18 cellular contexts compared by ENCODE assay signal in genomic region chr2:69166812-69167468, GRCh38.
DNase-seq lines count a peak whose midpoint lies in the region; ATAC-seq and TF ChIP-seq lines count a peak whose summit lies in the region.
"Had no signal": no experiment of that assay in that cellular context is flagged by ENCODE, and none has a peak within 500 bp of the region (broad histone marks: within the 10 kb centered on the region; RNA-seq: fewer than 3 reads in every experiment).

No MANE protein-coding gene starts in this region.

- H4K8ac ChIP-seq in mesenchymal stem cell (ENCODE audit: low read length) = peak overlapping the region; percentile 67

- H3K4me3 Mint-ChIP-seq in WTC11 = no peak overlapping the region
- no peak overlapping the region for H3K4me3 Mint-ChIP-seq in activated naive CD4-positive, alpha-beta T cell treated with anti-CD3 and anti-CD28 coated beads for 36 hours
- H3K4me3 Mint-ChIP-seq: activated CD4-positive, alpha-beta memory T cell treated with anti-CD3 and anti-CD28 coated beads for 36 hours; activated naive CD8-positive, alpha-beta T cell treated with anti-CD3 and anti-CD28 coated beads, Interleukin-2, amount 10 ng/mL, durations not matched to agents 7 days and 5 days; activated T-cell treated with anti-CD3 and anti-CD28 coated beads, Interleukin-2, amount 50 U/mL, for 24 hours; HFFc6; naive B cell had no signal

- H3K4me1 Mint-ChIP-seq in WTC11 = peaks cover 27% of the 10 kb centered on the region
- H3K4me1 Mint-ChIP-seq in activated naive CD4-positive, alpha-beta T cell treated with anti-CD3 and anti-CD28 coated beads for 36 hours (ENCODE audit: low read depth) = no peaks in the 10 kb centered on the region
- H3K4me1 Mint-ChIP-seq: activated naive CD8-positive, alpha-beta T cell treated with anti-CD3 and anti-CD28 coated beads, Interleukin-2, amount 10 ng/mL, durations not matched to agents 7 days and 5 days had no signal

- H3K27ac ChIP-seq in mesenchymal stem cell (ENCODE audit: low read length, poor library complexity, severe bottlenecking) = no peak overlapping the region
- H3K27ac ChIP-seq in WERI-Rb-1 = no peak overlapping the region
- H3K27ac ChIP-seq: hepatocyte had no signal

- DNase-seq in AG10803 (ENCODE audit: low read depth) (peak; percentile 25), NB4 (ENCODE audit: low read depth) (peak; percentile 46), WTC11 (ENCODE audit: low spot score) (no peak), mesenchymal stem cell (no peak), ureter (ENCODE audit: low spot score) (no peak), WERI-Rb-1 (no peak)
- no peak for DNase-seq in activated naive CD4-positive, alpha-beta T cell (lab: John Stamatoyannopoulos, UW)
- no peak for DNase-seq in activated naive CD4-positive, alpha-beta T cell treated with anti-CD3 and anti-CD28 coated beads for 36 hours
- DNase-seq: activated CD4-positive, alpha-beta memory T cell treated with anti-CD3 and anti-CD28 coated beads for 36 hours; activated naive CD8-positive, alpha-beta T cell treated with anti-CD3 and anti-CD28 coated beads, Interleukin-2, amount 10 ng/mL, durations not matched to agents 7 days and 5 days; activated T-cell treated with anti-CD3 and anti-CD28 coated beads, Interleukin-2, amount 50 U/mL, for 24 hours; effector CD8-positive, alpha-beta T cell; HFFc6; naive B cell; PC-3; stimulated activated naive CD4-positive, alpha-beta T cell treated with Interleukin-2 at 50 U/mL for 16 hours had no signal

- no peak overlapping the region for H3K4me2 ChIP-seq in mesenchymal stem cell (ENCODE audit: low read length, poor library complexity, severe bottlenecking)
- H3K4me2 ChIP-seq: hepatocyte had no signal

- peaks cover 7% of the 10 kb centered on the region for H3K36me3 Mint-ChIP-seq in WTC11
- no peaks in the 10 kb centered on the region for H3K36me3 Mint-ChIP-seq in activated naive CD4-positive, alpha-beta T cell treated with anti-CD3 and anti-CD28 coated beads for 36 hours (ENCODE audit: low read depth)
- H3K36me3 Mint-ChIP-seq: activated CD4-positive, alpha-beta memory T cell treated with anti-CD3 and anti-CD28 coated beads for 36 hours; activated naive CD8-positive, alpha-beta T cell treated with anti-CD3 and anti-CD28 coated beads, Interleukin-2, amount 10 ng/mL, durations not matched to agents 7 days and 5 days; naive B cell had no signal

- H3K9me3 Mint-ChIP-seq in WTC11 = peaks cover 8% of the 10 kb centered on the region
- no peaks in the 10 kb centered on the region for H3K9me3 Mint-ChIP-seq in activated naive CD4-positive, alpha-beta T cell treated with anti-CD3 and anti-CD28 coated beads for 36 hours
- H3K9me3 Mint-ChIP-seq: activated CD4-positive, alpha-beta memory T cell treated with anti-CD3 and anti-CD28 coated beads for 36 hours; activated naive CD8-positive, alpha-beta T cell treated with anti-CD3 and anti-CD28 coated beads, Interleukin-2, amount 10 ng/mL, durations not matched to agents 7 days and 5 days; activated T-cell treated with anti-CD3 and anti-CD28 coated beads, Interleukin-2, amount 50 U/mL, for 24 hours; HFFc6; naive B cell had no signal

- CTCF ChIA-PET in WTC11 (lab: Charles Lee) = no interaction called here
- CTCF ChIA-PET in activated naive CD4-positive, alpha-beta T cell treated with anti-CD3 and anti-CD28 coated beads for 36 hours (lab: Charles Lee) = no interaction called here

- H3K18ac ChIP-seq in mesenchymal stem cell (ENCODE audit: low read depth in 1 of 2, low read length in 2 of 2) = peak overlapping the region; percentile 71 to 94

- no peaks in the 10 kb centered on the region for H3K9me3 ChIP-seq in mesenchymal stem cell (ENCODE audit: control insufficient read depth, low read length)
- H3K9me3 ChIP-seq in WERI-Rb-1 (ENCODE audit: severe bottlenecking) = no peaks in the 10 kb centered on the region

- H2BK120ac ChIP-seq in mesenchymal stem cell (ENCODE audit: low read depth, low read length) = peak overlapping the region; percentile 64

- H3K4ac ChIP-seq in mesenchymal stem cell (ENCODE audit: low read depth in 1 of 2, low read length in 2 of 2) = peak overlapping the region; percentile 74 to 83

- H3K9ac ChIP-seq in mesenchymal stem cell (ENCODE audit: low read length) = no peak overlapping the region

- H3K27me3 Mint-ChIP-seq in WTC11 (ENCODE audit: low read depth) = no peaks in the 10 kb centered on the region
- peaks cover 6% of the 10 kb centered on the region for H3K27me3 Mint-ChIP-seq in activated naive CD4-positive, alpha-beta T cell treated with anti-CD3 and anti-CD28 coated beads for 36 hours (ENCODE audit: low read depth)
- H3K27me3 Mint-ChIP-seq: progenitor cell of endocrine pancreas had no signal

- no peak overlapping the region for H3K27ac Mint-ChIP-seq in WTC11
- no peak overlapping the region for H3K27ac Mint-ChIP-seq in activated naive CD4-positive, alpha-beta T cell treated with anti-CD3 and anti-CD28 coated beads for 36 hours
- H3K27ac Mint-ChIP-seq: activated CD4-positive, alpha-beta memory T cell treated with anti-CD3 and anti-CD28 coated beads for 36 hours; activated naive CD8-positive, alpha-beta T cell treated with anti-CD3 and anti-CD28 coated beads, Interleukin-2, amount 10 ng/mL, durations not matched to agents 7 days and 5 days; activated T-cell treated with anti-CD3 and anti-CD28 coated beads, Interleukin-2, amount 50 U/mL, for 24 hours; HFFc6; progenitor cell of endocrine pancreas had no signal

- H3K4me1 ChIP-seq in mesenchymal stem cell (ENCODE audit: control insufficient read depth, insufficient read depth, low read depth, low read length) = peaks cover 11% of the 10 kb centered on the region

- H3K23ac ChIP-seq in mesenchymal stem cell (ENCODE audit: low read length in 2 of 2) = no peak overlapping the region

- no peak overlapping the region for H2AFZ ChIP-seq in mesenchymal stem cell (ENCODE audit: low read depth, low read length)
- H2AFZ ChIP-seq: hepatocyte had no signal

- H3K27me3 ChIP-seq in mesenchymal stem cell (ENCODE audit: control insufficient read depth in 1 of 2, insufficient read depth in 1 of 2, low read length in 2 of 2) = no peaks in the 10 kb centered on the region
- H3K27me3 ChIP-seq in WERI-Rb-1 (ENCODE audit: insufficient read depth, low read depth, severe bottlenecking) = no peaks in the 10 kb centered on the region
- H3K27me3 ChIP-seq: hepatocyte had no signal

- H2BK5ac ChIP-seq in mesenchymal stem cell (ENCODE audit: low read depth, low read length, poor library complexity, severe bottlenecking) = no peak overlapping the region

- H3K4me3 ChIP-seq in AG10803 (ENCODE audit: low read length) = no peak overlapping the region
- H3K4me3 ChIP-seq in NB4 (ENCODE audit: low read depth, low read length) = no peak overlapping the region
- no peak overlapping the region for H3K4me3 ChIP-seq in mesenchymal stem cell (ENCODE audit: insufficient read depth in 1 of 2, low read depth in 1 of 2, low read length in 2 of 2)
- no peak overlapping the region for H3K4me3 ChIP-seq in WERI-Rb-1 (ENCODE audit: low read depth, low read length)
- H3K4me3 ChIP-seq: hepatocyte had no signal

- peak overlapping the region in 1 of 2 experiments; percentile 19 for H3K14ac ChIP-seq in mesenchymal stem cell (ENCODE audit: low read length in 2 of 2)

- H3K79me1 ChIP-seq in mesenchymal stem cell (replicated peaks; ENCODE audit: low read length, poor library complexity, severe bottlenecking) = peaks cover 6% of the 10 kb centered on the region

- intact Hi-C loops in activated naive CD4-positive, alpha-beta T cell treated with anti-CD3 and anti-CD28 coated beads for 36 hours (cut with micrococcal nuclease) = no loop called here

- peaks cover 16% of the 10 kb centered on the region in 2 experiments for H3K36me3 ChIP-seq in mesenchymal stem cell (ENCODE audit: control insufficient read depth in 1 of 2, insufficient read depth in 2 of 2, low read depth in 1 of 2, low read length in 2 of 2)
- H3K36me3 ChIP-seq in WERI-Rb-1 = no peaks in the 10 kb centered on the region

- POLR2A ChIA-PET in WTC11 (lab: Charles Lee) = no interaction called here

- H2BK12ac ChIP-seq in mesenchymal stem cell (ENCODE audit: low read length in 2 of 2) = peak overlapping the region; percentile 91 to 99

- no peak for ATAC-seq in WTC11
- ATAC-seq: PC-3 had no signal

- no peak overlapping the region for H2AK5ac ChIP-seq in mesenchymal stem cell (ENCODE audit: low read length, severe bottlenecking)

- TF ChIP-seq CTCF in AG10803 (conservative IDR thresholded peaks at IDR 0.05; ENCODE audit: low read length) (no peak), NB4 (IDR thresholded peaks at IDR 0.05; ENCODE audit: low read depth, low read length) (no peak), WTC11 (IDR thresholded peaks at IDR 0.05) (no peak), WERI-Rb-1 (IDR thresholded peaks at IDR 0.05; ENCODE audit: low read depth, low read length) (no peak)

- 95% methylated on average over 5 of the region's 5 CpGs for WGBS in mesenchymal stem cell

- H4K91ac ChIP-seq in mesenchymal stem cell (ENCODE audit: low read length) = peak overlapping the region; percentile 83

- TF ChIP-seq POLR2A in NB4 (IDR thresholded peaks at IDR 0.05; ENCODE audit: extremely low read depth, insufficient read length) = no peak

- no peak overlapping the region for H2BK15ac ChIP-seq in mesenchymal stem cell (ENCODE audit: low read depth, poor library complexity, severe bottlenecking)

TF ChIP-seq in WTC11, 78 proteins besides CTCF, POLR2A, EP300 and RAD21:
- TF ChIP-seq ATF2 (CRISPR knock-in tag; IDR thresholded peaks at IDR 0.05; ENCODE audit: borderline replicate concordance, low read depth) (no peak), PREB (CRISPR knock-in tag; IDR thresholded peaks at IDR 0.05; ENCODE audit: borderline replicate concordance) (0 out of 2 replicates have a peak, but pooled peaks have one; percentile 17), GABPB1 (CRISPR knock-in tag; IDR thresholded peaks at IDR 0.05) (peak; percentile 78)

Comparison
In these comparisons a context has a peak if more than half of its experiments do, and no peak if none do; other contexts are left out.
1. DNase-seq: peak in AG10803 (single experiment) and NB4 (single experiment); none in WTC11 (single experiment), mesenchymal stem cell (single experiment), ureter (single experiment), activated naive CD4-positive, alpha-beta T cell (0 of 4), activated naive CD4-positive, alpha-beta T cell treated with anti-CD3 and anti-CD28 coated beads for 36 hours (single experiment) and WERI-Rb-1 (single experiment).